17 cellular contexts compared by ENCODE assay signal in the genomic region with DNA sequence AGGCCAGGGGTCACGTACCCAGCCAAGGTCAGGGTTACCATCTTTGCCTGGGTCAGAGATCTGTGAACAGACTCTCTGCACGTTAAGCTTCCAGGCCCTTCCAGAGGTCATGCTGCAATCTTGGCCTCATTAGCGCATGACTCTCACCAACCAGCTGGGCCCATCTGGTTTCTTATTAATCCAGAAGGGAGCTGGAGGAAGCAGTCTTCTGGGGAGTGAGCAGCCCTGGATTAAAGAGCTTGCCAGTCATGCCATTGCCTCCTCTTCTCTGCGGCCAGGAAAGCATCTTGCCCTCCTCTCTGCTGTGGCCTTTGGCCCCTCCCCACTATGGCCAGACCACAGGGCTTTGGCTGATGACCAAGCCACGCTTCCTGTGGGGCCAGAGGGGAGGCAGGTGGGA. TPM values are rescaled to one million over a fixed set of nuclear protein-coding genes. Genes with fewer than 3 reads are reported as not detected.
A peak's percentile ranks its signal among the peaks of the same experiment; 100 is the strongest.
DNase-seq lines count a peak whose midpoint lies in the region; ATAC-seq, FAIRE-seq and TF ChIP-seq lines count a peak whose summit lies in the region.
"Had no signal": no experiment of that assay in that cellular context is flagged by ENCODE, and none has a peak within 500 bp of the region (broad histone marks: within the 10 kb centered on the region; RNA-seq: fewer than 3 reads in every experiment).

No MANE protein-coding gene starts in this region.

- H3K4me1 ChIP-seq in right atrium auricular region: peaks cover 0 to 8% of the 10 kb centered on the region in 2 donors

- TF ChIP-seq CTCF in cardiac fibroblast (IDR thresholded peaks at IDR 0.05; ENCODE audit: low read depth, low read length) (no peak), right atrium auricular region (IDR thresholded peaks at IDR 0.05) (no peak)

- FAIRE-seq in H54 (lab: Jason Lieb, UNC): no peak

- no peak for TF ChIP-seq POLR2A in H54 (IDR thresholded peaks at IDR 0.05; ENCODE audit: low read depth, low read length)

- no peaks in the 10 kb centered on the region for H3K36me3 ChIP-seq in right atrium auricular region

- no peak overlapping the region for H3K27ac ChIP-seq in right atrium auricular region
- H3K27ac ChIP-seq: PC-9 had no signal

- DNase-seq in ACHN: peak; percentile 77
- peak; percentile 30 for DNase-seq in LHCN-M2 (ENCODE audit: low read depth)
- DNase-seq in cardiac fibroblast (ENCODE audit: low read depth in 2 of 2): peak; percentile 12 to 21
- DNase-seq in right atrium auricular region (ENCODE audit: low spot score): peak; percentile 36
- no peak for DNase-seq in H54 (ENCODE audit: insufficient read length, low spot score)
- no peak for DNase-seq in HT-29 (ENCODE audit: low spot score)
- DNase-seq in SHP77 treated with DMSO at 0.1 percent for 48 hours (lab: John Stamatoyannopoulos, UW): no peak
- DNase-seq: activated T-cell treated with anti-CD3 and anti-CD28 coated beads, Interleukin-2, amount 50 U/mL, for 4 hours; CD4-positive, CD25-positive, alpha-beta regulatory T cell; central memory CD4-positive, alpha-beta T cell; EL; mammary epithelial cell; NCI-H1694; NCI-H510A had no signal

- H3K9me3 ChIP-seq in right atrium auricular region: no peaks in the 10 kb centered on the region

- in situ Hi-C loops in ACHN (cut with HindIII; ENCODE audit: low pct_ligation_motif_present, low pct_unique_long_range_greater_than_20kb, low sequenced_read_pairs): no loop called here

- no peak overlapping the region for H3K4me3 ChIP-seq in cardiac fibroblast (replicated peaks in 1 of 2; ENCODE audit: low read depth in 2 of 2, low read length in 2 of 2)
- H3K4me3 ChIP-seq in right atrium auricular region: no peak overlapping the region
- H3K4me3 ChIP-seq: PC-9 had no signal

- ATAC-seq in HG02642 (IDR thresholded peaks at IDR 0.05; ENCODE audit: poor library complexity, unreplicated experiment): no peak
- ATAC-seq: activated T-cell treated with anti-CD3 and anti-CD28 coated beads, Interleukin-2, amount 50 U/mL, for 4 hours; sciatic nerve had no signal

- no peaks in the 10 kb centered on the region for H3K27me3 ChIP-seq in right atrium auricular region

RNA-seq across cellular contexts. Expression of a gene that starts 57.4 kb away (rescaled TPM):
- total RNA-seq in LHCN-M2 (2014; rRNA removed): 3.1 and 5.8 TPM in 2 replicates
- polyA plus RNA-seq in LHCN-M2 (2012): 0.45 TPM
- 1 to 10 TPM; 2.7 to 5.4 TPM for total RNA-seq in right atrium auricular region
- total RNA-seq in HT-29 (2014; rRNA removed; shearing (Covaris generic)): not detected in 2 replicates
- total RNA-seq: PC-9 had no signal

Comparison
In these comparisons a context has a peak if more than half of its experiments do, and no peak if none do; other contexts are left out.
1. DNase-seq: peak in ACHN (single experiment), LHCN-M2 (single experiment), cardiac fibroblast (2 of 2) and right atrium auricular region (single experiment); none in H54 (single experiment), HT-29 (single experiment) and SHP77 treated with DMSO at 0.1 percent for 48 hours (single experiment).